Comparison of ENCODE assay signal across 1 cellular context in genomic region chr20:46367967-46368901, GRCh38.
A peak's percentile ranks its signal among the peaks of the same experiment; 100 is the strongest.
TF ChIP-seq lines count a peak whose summit lies in the region.

No MANE protein-coding gene starts in this region.

TF ChIP-seq in K562, 482 proteins besides CTCF, POLR2A, EP300 and RAD21 (continued from another document and continues in another):
- TF ChIP-seq PBX2 (CRISPR knock-in tag; IDR thresholded peaks at IDR 0.05; ENCODE audit: low read depth) (no peak), PBX2 (tag; conservative IDR thresholded peaks at IDR 0.05; ENCODE audit: low read depth) (peak; percentile 95), CBFA2T3 (IDR thresholded peaks at IDR 0.05) (peak; percentile 67), EGR1 (conservative IDR thresholded peaks at IDR 0.05) (no peak), HIVEP1 (CRISPR knock-in tag; IDR thresholded peaks at IDR 0.05) (no peak), SMAD1 (IDR thresholded peaks at IDR 0.05; ENCODE audit: low read depth, low read length, partially characterized antibody) (peak; percentile 59), RCOR1 (IDR thresholded peaks at IDR 0.05; ENCODE audit: borderline replicate concordance in 1 of 2, low read depth in 2 of 2, low read length in 2 of 2) (peak in 1 of 2 experiments; percentile 61; a peak in 1 of 4 replicates), ZNF324 (CRISPR knock-in tag; IDR thresholded peaks at IDR 0.05) (no peak), SMARCE1 (IDR thresholded peaks at IDR 0.05) (peak; percentile 95), SRSF1 (IDR thresholded peaks at IDR 0.05; ENCODE audit: low read depth, low read length) (no peak), OTX1 (CRISPR knock-in tag; IDR thresholded peaks at IDR 0.05) (no peak), NCOR1 (IDR thresholded peaks at IDR 0.05) (0 out of 2 replicates have a peak, but pooled peaks have one; percentile 24), L3MBTL2 (IDR thresholded peaks at IDR 0.05) (peak; percentile 73), CREB1 (IDR thresholded peaks at IDR 0.05) (0 out of 2 replicates have a peak, but pooled peaks have one; percentile 24), CREB1 (CRISPR knock-in tag; IDR thresholded peaks at IDR 0.05) (no peak), MECOM (CRISPR knock-in tag; IDR thresholded peaks at IDR 0.05) (no peak), ZEB2 (IDR thresholded peaks at IDR 0.05) (peak; percentile 98), TEAD4 (IDR thresholded peaks at IDR 0.05; ENCODE audit: low read length) (peak; percentile 30; the same call in 1 of the 2 replicates), TEAD4 (CRISPR knock-in tag; IDR thresholded peaks at IDR 0.05; ENCODE audit: borderline replicate concordance) (no peak), FOXP4 (CRISPR knock-in tag; IDR thresholded peaks at IDR 0.05; ENCODE audit: borderline replicate concordance) (no peak), ZNF764 (CRISPR knock-in tag; IDR thresholded peaks at IDR 0.05; ENCODE audit: low read depth) (no peak), NR0B1 (IDR thresholded peaks at IDR 0.05; ENCODE audit: partially characterized antibody) (no peak), DPF2 (IDR thresholded peaks at IDR 0.05) (peak; percentile 94), ZFP30 (CRISPR knock-in tag; IDR thresholded peaks at IDR 0.05; ENCODE audit: borderline replicate concordance) (no peak), CBX3 (IDR thresholded peaks at IDR 0.05; ENCODE audit: borderline replicate concordance in 1 of 2, low read length in 2 of 2) (no peak), SOX6 (IDR thresholded peaks at IDR 0.05) (peak; percentile 76), JUN (IDR thresholded peaks at IDR 0.05; ENCODE audit: borderline replicate concordance, low read depth, low read length) (peak; percentile 96), JUN (CRISPR knock-in tag; IDR thresholded peaks at IDR 0.05; ENCODE audit: borderline replicate concordance) (no peak), MITF (IDR thresholded peaks at IDR 0.05) (0 out of 2 replicates have a peak, but pooled peaks have one; percentile 11), ZKSCAN3 (CRISPR knock-in tag; IDR thresholded peaks at IDR 0.05) (no peak), HDGF (IDR thresholded peaks at IDR 0.05) (no peak), CEBPB (tag; IDR thresholded peaks at IDR 0.05) (peak; percentile 20; the same call in 1 of the 2 replicates), THRB (CRISPR knock-in tag; conservative IDR thresholded peaks at IDR 0.05) (no peak), JUND (IDR thresholded peaks at IDR 0.05; ENCODE audit: borderline replicate concordance, low read depth, low read length) (peak; percentile 97), JUND (tag; IDR thresholded peaks at IDR 0.05; ENCODE audit: borderline replicate concordance, low read depth, low read length) (peak; percentile 96; the same call in 2 of the 3 replicates), ATF1 (CRISPR knock-in tag; IDR thresholded peaks at IDR 0.05) (no peak), ATF1 (tag; IDR thresholded peaks at IDR 0.05) (peak; percentile 35), PTTG1 (tag; IDR thresholded peaks at IDR 0.05; ENCODE audit: low read depth) (no peak), SMARCA4 (IDR thresholded peaks at IDR 0.05) (peak; percentile 91), IFI16 (CRISPR knock-in tag; IDR thresholded peaks at IDR 0.05) (no peak), SUPT5H (IDR thresholded peaks at IDR 0.05) (no peak), CC2D1A (IDR thresholded peaks at IDR 0.05) (peak; percentile 51; the same call in 1 of the 2 replicates), RB1 (IDR thresholded peaks at IDR 0.05; ENCODE audit: low read depth) (0 out of 2 replicates have a peak, but pooled peaks have one; percentile 18), ZNF133 (CRISPR knock-in tag; IDR thresholded peaks at IDR 0.05) (no peak), ZBTB11 (CRISPR knock-in tag; IDR thresholded peaks at IDR 0.05) (0 out of 6 replicates have a peak, but pooled peaks of 1 of the 3 experiments have one; percentile 34), MTA1 (IDR thresholded peaks at IDR 0.05; ENCODE audit: borderline replicate concordance) (peak; percentile 64; the same call in 1 of the 2 replicates), SMARCC2 (IDR thresholded peaks at IDR 0.05; ENCODE audit: low read depth) (peak; percentile 76; the same call in 1 of the 2 replicates), MNT (conservative IDR thresholded peaks at IDR 0.05) (peak; percentile 20 to 50; a peak in 1 of 4 replicates), ZNF124 (CRISPR knock-in tag; IDR thresholded peaks at IDR 0.05) (no peak), ZNF584 (CRISPR knock-in tag; IDR thresholded peaks at IDR 0.05; ENCODE audit: low read depth) (peak; percentile 36; the same call in 1 of the 2 replicates), BHLHE40 (IDR thresholded peaks at IDR 0.05; ENCODE audit: low read length) (0 out of 2 replicates have a peak, but pooled peaks have one; percentile 18), ARID1B (IDR thresholded peaks at IDR 0.05) (peak; percentile 87), TAF7 (tag; IDR thresholded peaks at IDR 0.05) (no peak), KDM1A (IDR thresholded peaks at IDR 0.05) (no peak), MED1 (CRISPR knock-in tag; IDR thresholded peaks at IDR 0.05; ENCODE audit: borderline replicate concordance) (no peak), PML (IDR thresholded peaks at IDR 0.05; ENCODE audit: low read length) (no peak), NR1H2 (CRISPR knock-in tag; IDR thresholded peaks at IDR 0.05) (no peak), RBM14 (IDR thresholded peaks at IDR 0.05; ENCODE audit: borderline replicate concordance, insufficient read depth, low read depth, low read length) (no peak), TAL1 (IDR thresholded peaks at IDR 0.05) (peak; percentile 25; the same call in 1 of the 2 replicates), MTA2 (IDR thresholded peaks at IDR 0.05; ENCODE audit: low read depth) (no peak), FOSL1 (tag; conservative IDR thresholded peaks at IDR 0.05) (peak; percentile 95), CREM (IDR thresholded peaks at IDR 0.05; ENCODE audit: low read depth) (peak; percentile 50), MLX (CRISPR knock-in tag; conservative IDR thresholded peaks at IDR 0.05) (no peak), NFIC (IDR thresholded peaks at IDR 0.05) (peak; percentile 97), ATF7 (IDR thresholded peaks at IDR 0.05) (peak; percentile 86)
